In the genomic region with DNA sequence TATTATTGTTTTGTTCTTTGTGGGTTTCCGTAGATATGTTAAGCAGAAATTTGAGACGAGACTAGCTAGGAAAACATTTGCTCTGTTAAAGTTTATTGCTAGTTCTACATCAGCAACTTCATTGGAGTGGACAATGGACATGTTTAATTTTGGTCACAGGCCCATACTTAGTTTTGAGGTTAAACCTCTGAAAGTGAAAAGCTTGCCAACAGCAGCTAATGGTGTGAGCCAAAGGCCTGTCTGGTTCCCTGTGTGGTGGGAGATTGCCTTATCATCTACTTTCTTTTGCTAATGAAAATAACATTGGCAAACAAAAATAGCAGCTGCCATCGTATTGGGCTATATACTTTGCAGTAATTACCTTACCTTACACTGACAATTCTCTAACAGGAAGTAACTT, we compare ENCODE assay signal across 14 cellular contexts.
DNase-seq lines count a peak whose midpoint lies in the region; ATAC-seq and TF ChIP-seq lines count a peak whose summit lies in the region.
"Had no signal": no experiment of that assay in that cellular context is flagged by ENCODE, and none has a peak within 500 bp of the region (broad histone marks: within the 10 kb centered on the region; RNA-seq: fewer than 3 reads in every experiment).

No MANE protein-coding gene starts in this region.

- in situ Hi-C loops in astrocyte of the cerebellum (cut with HindIII; ENCODE audit: low sequenced_read_pairs) (no loop called here), G401 (cut with HindIII; ENCODE audit: low sequenced_read_pairs) (no loop called here)

- H3K9me3 Mint-ChIP-seq in nephron = peaks cover under 1% of the 10 kb centered on the region
- peaks cover 0 to 22% (median 0%) of the 10 kb centered on the region in 9 donors for H3K9me3 Mint-ChIP-seq in naive thymus-derived CD8-positive, alpha-beta T cell

- POLR2A ChIA-PET in naive thymus-derived CD8-positive, alpha-beta T cell (lab: Charles Lee) = no interaction called here

- H3K36me3 ChIP-seq in KMS-11 (ENCODE audit: insufficient read depth) = no peaks in the 10 kb centered on the region; the same call in 1 of the 2 replicates
- H3K36me3 ChIP-seq: HAP-1 had no signal

- H3K27ac ChIP-seq in KMS-11 = peak overlapping the region; percentile 14; the same call in 1 of the 2 replicates

- no peak for ATAC-seq in naive thymus-derived CD8-positive, alpha-beta T cell
- ATAC-seq in SK-N-SH treated with all-trans-retinoic acid at 6 μM for 48 hours = no peak

- H3K9ac ChIP-seq in KMS-11 = no peak overlapping the region

- H3K36me3 Mint-ChIP-seq in nephron (ENCODE audit: low read depth) = no peaks in the 10 kb centered on the region
- H3K36me3 Mint-ChIP-seq in naive thymus-derived CD8-positive, alpha-beta T cell = no peaks in the 10 kb centered on the region

- H2AFZ ChIP-seq in KMS-11 (ENCODE audit: low read depth) = no peak overlapping the region

- no peaks in the 10 kb centered on the region for H4K20me1 ChIP-seq in KMS-11 (ENCODE audit: insufficient read depth)

- H3K4me1 Mint-ChIP-seq in nephron = peaks cover 9% of the 10 kb centered on the region
- no peaks in the 10 kb centered on the region for H3K4me1 Mint-ChIP-seq in naive thymus-derived CD8-positive, alpha-beta T cell
- H3K4me1 Mint-ChIP-seq: B cell had no signal

- peaks cover 14% of the 10 kb centered on the region for H3K27me3 Mint-ChIP-seq in nephron (ENCODE audit: low read depth)
- H3K27me3 Mint-ChIP-seq in naive thymus-derived CD8-positive, alpha-beta T cell = peaks cover 0 to 8% (median 0%) of the 10 kb centered on the region in 5 donors
- H3K27me3 Mint-ChIP-seq: B cell; CD4-positive, alpha-beta T cell had no signal

- peaks cover 23% of the 10 kb centered on the region for H3K4me1 ChIP-seq in KMS-11 (ENCODE audit: low read depth, poor library complexity, severe bottlenecking)
- H3K4me1 ChIP-seq: HAP-1 had no signal

- H3K27ac Mint-ChIP-seq in nephron = peak overlapping the region in 2 of 3 experiments; percentile 9 to 56
- no peak overlapping the region for H3K27ac Mint-ChIP-seq in naive thymus-derived CD8-positive, alpha-beta T cell
- H3K27ac Mint-ChIP-seq: B cell; CD4-positive, alpha-beta T cell had no signal

- no peak for TF ChIP-seq CTCF in GM12865 (IDR thresholded peaks at IDR 0.05; ENCODE audit: insufficient read depth, low read depth, low read length, missing control alignments)
- TF ChIP-seq CTCF in KMS-11 (conservative IDR thresholded peaks at IDR 0.05; ENCODE audit: low read depth, low read length) = no peak
- TF ChIP-seq CTCF in astrocyte of the cerebellum (IDR thresholded peaks at IDR 0.05; ENCODE audit: low read depth, low read length, missing control alignments) = no peak
- no peak for TF ChIP-seq CTCF in nephron (IDR thresholded peaks at IDR 0.05; ENCODE audit: unreplicated experiment in 3 of 3)

- H3K79me2 ChIP-seq in KMS-11 (ENCODE audit: insufficient read depth, low read depth) = no peaks in the 10 kb centered on the region

- DNase-seq in GM12865 (ENCODE audit: low read depth) (peak; percentile 5), astrocyte of the cerebellum (ENCODE audit: low read depth) (peak; percentile 55), G401 (ENCODE audit: low spot score) (no peak)
- no peak for DNase-seq in naive thymus-derived CD8-positive, alpha-beta T cell
- DNase-seq: C1 segment of cervical spinal cord; Calu3; CD4-positive, alpha-beta T cell; DMS 273 treated with DMSO at 0.1 percent for 48 hours; GOT3 had no signal

- no peak overlapping the region for H3K4me3 Mint-ChIP-seq in nephron
- H3K4me3 Mint-ChIP-seq in naive thymus-derived CD8-positive, alpha-beta T cell = no peak overlapping the region
- H3K4me3 Mint-ChIP-seq: B cell; CD4-positive, alpha-beta T cell had no signal

- H3K27me3 ChIP-seq in KMS-11 (ENCODE audit: insufficient read depth, low read depth) = no peaks in the 10 kb centered on the region

- peak overlapping the region; percentile 36 for H3K4me2 ChIP-seq in KMS-11

- no peak overlapping the region for H3K4me3 ChIP-seq in GM12865 (ENCODE audit: low read depth, low read length)
- no peak overlapping the region for H3K4me3 ChIP-seq in KMS-11 (IDR thresholded peaks at IDR 0.05; ENCODE audit: insufficient read depth, low read depth, low read length)
- H3K4me3 ChIP-seq in astrocyte of the cerebellum (ENCODE audit: low read depth, low read length) = no peak overlapping the region
- H3K4me3 ChIP-seq: HAP-1 had no signal

TF ChIP-seq in SK-N-SH treated with all-trans-retinoic acid at 6 μM for 48 hours, 23 proteins besides CTCF, POLR2A, EP300 and RAD21:
- TF ChIP-seq, protein P1, sequence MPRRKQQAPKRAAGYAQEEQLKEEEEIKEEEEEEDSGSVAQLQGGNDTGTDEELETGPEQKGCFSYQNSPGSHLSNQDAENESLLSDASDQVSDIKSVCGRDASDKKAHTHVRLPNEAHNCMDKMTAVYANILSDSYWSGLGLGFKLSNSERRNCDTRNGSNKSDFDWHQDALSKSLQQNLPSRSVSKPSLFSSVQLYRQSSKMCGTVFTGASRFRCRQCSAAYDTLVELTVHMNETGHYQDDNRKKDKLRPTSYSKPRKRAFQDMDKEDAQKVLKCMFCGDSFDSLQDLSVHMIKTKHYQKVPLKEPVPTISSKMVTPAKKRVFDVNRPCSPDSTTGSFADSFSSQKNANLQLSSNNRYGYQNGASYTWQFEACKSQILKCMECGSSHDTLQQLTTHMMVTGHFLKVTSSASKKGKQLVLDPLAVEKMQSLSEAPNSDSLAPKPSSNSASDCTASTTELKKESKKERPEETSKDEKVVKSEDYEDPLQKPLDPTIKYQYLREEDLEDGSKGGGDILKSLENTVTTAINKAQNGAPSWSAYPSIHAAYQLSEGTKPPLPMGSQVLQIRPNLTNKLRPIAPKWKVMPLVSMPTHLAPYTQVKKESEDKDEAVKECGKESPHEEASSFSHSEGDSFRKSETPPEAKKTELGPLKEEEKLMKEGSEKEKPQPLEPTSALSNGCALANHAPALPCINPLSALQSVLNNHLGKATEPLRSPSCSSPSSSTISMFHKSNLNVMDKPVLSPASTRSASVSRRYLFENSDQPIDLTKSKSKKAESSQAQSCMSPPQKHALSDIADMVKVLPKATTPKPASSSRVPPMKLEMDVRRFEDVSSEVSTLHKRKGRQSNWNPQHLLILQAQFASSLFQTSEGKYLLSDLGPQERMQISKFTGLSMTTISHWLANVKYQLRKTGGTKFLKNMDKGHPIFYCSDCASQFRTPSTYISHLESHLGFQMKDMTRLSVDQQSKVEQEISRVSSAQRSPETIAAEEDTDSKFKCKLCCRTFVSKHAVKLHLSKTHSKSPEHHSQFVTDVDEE (CRISPR knock-in tag; IDR thresholded peaks at IDR 0.05) = no peak
- TF ChIP-seq ISL1 (CRISPR knock-in tag; IDR thresholded peaks at IDR 0.05) (no peak), PPARA (CRISPR knock-in tag; IDR thresholded peaks at IDR 0.05; ENCODE audit: borderline replicate concordance) (no peak), ARNTL (CRISPR knock-in tag; IDR thresholded peaks at IDR 0.05; ENCODE audit: borderline replicate concordance, low read depth) (no peak), OSR1 (CRISPR knock-in tag; IDR thresholded peaks at IDR 0.05) (no peak), ZC3H10 (CRISPR knock-in tag; IDR thresholded peaks at IDR 0.05) (no peak), ZFP30 (CRISPR knock-in tag; IDR thresholded peaks at IDR 0.05) (no peak), TOX (CRISPR knock-in tag; IDR thresholded peaks at IDR 0.05; ENCODE audit: borderline replicate concordance) (no peak), ZFP3 (CRISPR knock-in tag; IDR thresholded peaks at IDR 0.05) (no peak), ZNF70 (CRISPR knock-in tag; IDR thresholded peaks at IDR 0.05) (no peak), GLIS3 (CRISPR knock-in tag; IDR thresholded peaks at IDR 0.05) (no peak), ZNF8 (CRISPR knock-in tag; IDR thresholded peaks at IDR 0.05) (no peak), CSDC2 (CRISPR knock-in tag; IDR thresholded peaks at IDR 0.05) (no peak), SNAI2 (CRISPR knock-in tag; IDR thresholded peaks at IDR 0.05) (no peak)
- TF ChIP-seq, protein P2, sequence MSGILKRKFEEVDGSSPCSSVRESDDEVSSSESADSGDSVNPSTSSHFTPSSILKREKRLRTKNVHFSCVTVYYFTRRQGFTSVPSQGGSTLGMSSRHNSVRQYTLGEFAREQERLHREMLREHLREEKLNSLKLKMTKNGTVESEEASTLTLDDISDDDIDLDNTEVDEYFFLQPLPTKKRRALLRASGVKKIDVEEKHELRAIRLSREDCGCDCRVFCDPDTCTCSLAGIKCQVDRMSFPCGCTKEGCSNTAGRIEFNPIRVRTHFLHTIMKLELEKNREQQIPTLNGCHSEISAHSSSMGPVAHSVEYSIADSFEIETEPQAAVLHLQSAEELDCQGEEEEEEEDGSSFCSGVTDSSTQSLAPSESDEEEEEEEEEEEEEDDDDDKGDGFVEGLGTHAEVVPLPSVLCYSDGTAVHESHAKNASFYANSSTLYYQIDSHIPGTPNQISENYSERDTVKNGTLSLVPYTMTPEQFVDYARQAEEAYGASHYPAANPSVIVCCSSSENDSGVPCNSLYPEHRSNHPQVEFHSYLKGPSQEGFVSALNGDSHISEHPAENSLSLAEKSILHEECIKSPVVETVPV (CRISPR knock-in tag; IDR thresholded peaks at IDR 0.05) = no peak
- TF ChIP-seq, protein P3, sequence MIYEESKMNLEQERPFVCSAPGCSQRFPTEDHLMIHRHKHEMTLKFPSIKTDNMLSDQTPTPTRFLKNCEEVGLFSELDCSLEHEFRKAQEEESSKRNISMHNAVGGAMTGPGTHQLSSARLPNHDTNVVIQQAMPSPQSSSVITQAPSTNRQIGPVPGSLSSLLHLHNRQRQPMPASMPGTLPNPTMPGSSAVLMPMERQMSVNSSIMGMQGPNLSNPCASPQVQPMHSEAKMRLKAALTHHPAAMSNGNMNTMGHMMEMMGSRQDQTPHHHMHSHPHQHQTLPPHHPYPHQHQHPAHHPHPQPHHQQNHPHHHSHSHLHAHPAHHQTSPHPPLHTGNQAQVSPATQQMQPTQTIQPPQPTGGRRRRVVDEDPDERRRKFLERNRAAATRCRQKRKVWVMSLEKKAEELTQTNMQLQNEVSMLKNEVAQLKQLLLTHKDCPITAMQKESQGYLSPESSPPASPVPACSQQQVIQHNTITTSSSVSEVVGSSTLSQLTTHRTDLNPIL (CRISPR knock-in tag; IDR thresholded peaks at IDR 0.05; ENCODE audit: low read depth) = no peak

Comparison
In these comparisons a context has a peak if more than half of its experiments do, and no peak if none do; other contexts are left out.
1. DNase-seq: peak in GM12865 (single experiment) and astrocyte of the cerebellum (single experiment); none in naive thymus-derived CD8-positive, alpha-beta T cell (0 of 10) and G401 (single experiment).
2. H3K27ac Mint-ChIP-seq: peak in nephron (2 of 3); none in naive thymus-derived CD8-positive, alpha-beta T cell (0 of 10).